Comparison of ENCODE assay signal across 9 cellular contexts in the genomic region with DNA sequence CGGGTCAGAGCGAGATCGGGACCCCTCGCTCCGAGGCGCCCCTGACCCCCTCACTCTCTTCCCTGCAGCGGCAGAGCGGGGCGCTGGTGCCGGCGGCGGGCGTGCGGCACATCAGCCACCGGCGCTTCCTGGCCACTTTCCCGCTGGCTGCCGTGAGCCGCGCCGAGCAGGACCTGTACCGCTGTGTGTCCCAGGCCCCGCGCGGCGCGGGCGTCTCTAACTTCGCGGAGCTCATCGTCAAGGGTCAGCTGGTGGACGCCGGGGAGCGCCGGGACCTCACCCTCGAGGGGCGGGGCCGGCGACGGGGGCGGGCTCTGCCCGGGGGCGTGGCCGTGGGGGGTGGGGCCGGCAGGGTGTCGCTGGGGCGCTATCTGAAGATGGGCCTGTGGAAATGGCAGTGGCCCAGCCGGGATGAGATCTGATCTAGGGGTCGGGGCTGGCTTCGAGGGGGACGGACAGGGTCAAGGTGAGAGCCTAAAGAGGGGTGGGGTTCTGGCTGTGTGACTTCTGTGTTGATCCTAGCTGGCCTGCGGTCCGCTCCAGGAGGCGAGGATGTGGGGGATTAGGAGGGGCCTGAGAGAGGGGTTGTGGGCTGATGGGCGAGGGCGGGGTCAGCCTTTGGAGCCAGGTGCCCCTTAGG. TPM values are rescaled to one million over a fixed set of nuclear protein-coding genes. Genes with fewer than 3 reads are reported as not detected.
DNase-seq lines count a peak whose midpoint lies in the region; ATAC-seq, FAIRE-seq and TF ChIP-seq lines count a peak whose summit lies in the region.
"Had no signal": no experiment of that assay in that cellular context is flagged by ENCODE, and none has a peak within 500 bp of the region (broad histone marks: within the 10 kb centered on the region; RNA-seq: fewer than 3 reads in every experiment).

No MANE protein-coding gene starts in this region.

- H4K20me1 ChIP-seq in HepG2 (ENCODE audit: insufficient read depth, low read length) = peaks cover 4% of the 10 kb centered on the region; the same call in 1 of the 2 replicates

- 8% methylated on average over 56 of the region's 56 CpGs for WGBS in liver
- 97% methylated on average over 47 of the region's 56 CpGs for WGBS in HepG2 (ENCODE audit: low lambda C conversion rate)

- H3K9me3 ChIP-seq in liver (ENCODE audit: control insufficient read depth in 4 of 4, low read length in 3 of 4) (no peaks in the 10 kb centered on the region), HepG2 (ENCODE audit: low read length) (no peaks in the 10 kb centered on the region)

- in situ Hi-C loops in HepG2 (cut with HindIII; ENCODE audit: extremely low pct_ligation_motif_present, low pct_unique_long_range_greater_than_20kb) = no loop called here

- H3K27me3 ChIP-seq in liver (ENCODE audit: control insufficient read depth in 4 of 4, insufficient read depth in 4 of 4, low read length in 3 of 4) (no peaks in the 10 kb centered on the region), HepG2 (ENCODE audit: control insufficient read depth in 1 of 2, insufficient read depth in 2 of 2, low read length in 2 of 2) (no peaks in the 10 kb centered on the region)

- TF ChIP-seq RAD21 in liver (IDR thresholded peaks at IDR 0.05) (no peak), HepG2 (CRISPR knock-in tag; IDR thresholded peaks at IDR 0.05) (no peak)

- DNase-seq in HepG2 (ENCODE audit: low spot score) = no peak
- peak; percentile 27 for DNase-seq in activated naive CD4-positive, alpha-beta T cell treated with anti-CD3 and anti-CD28 coated beads for 36 hours
- DNase-seq in cardiac septum (ENCODE audit: low spot score) = peak; percentile 77
- no peak for DNase-seq in progenitor cell of endocrine pancreas (ENCODE audit: low spot score, unreplicated experiment)
- DNase-seq in NCI-H1105 treated with DMSO at 0.1 percent for 48 hours (lab: John Stamatoyannopoulos, UW) = no peak
- DNase-seq in GM19238 (ENCODE audit: insufficient read length, low spot score) = no peak

- POLR2A ChIA-PET in HepG2 (lab: Yijun Ruan, JAX) = no interaction called here

- no peaks in the 10 kb centered on the region for H3K36me3 Mint-ChIP-seq in activated naive CD4-positive, alpha-beta T cell treated with anti-CD3 and anti-CD28 coated beads for 36 hours (ENCODE audit: low read depth)
- peaks cover 19% of the 10 kb centered on the region for H3K36me3 Mint-ChIP-seq in progenitor cell of endocrine pancreas (ENCODE audit: insufficient read depth)

- TF ChIP-seq POLR2A in HepG2 (IDR thresholded peaks at IDR 0.05; ENCODE audit: insufficient read depth in 1 of 2, low read depth in 2 of 2, low read length in 2 of 2) = no peak

- H3K4me1 ChIP-seq in liver (ENCODE audit: control insufficient read depth in 4 of 4, insufficient read depth in 4 of 4, low read length in 3 of 4) (peaks cover 11 to 31% (median 18%) of the 10 kb centered on the region in 4 donors), HepG2 (ENCODE audit: insufficient read depth, low read length) (peaks cover 7% of the 10 kb centered on the region; the same call in 1 of the 2 replicates)

- H2AFZ ChIP-seq in HepG2 (ENCODE audit: low read length) = no peak overlapping the region

- H3K9me3 Mint-ChIP-seq in activated naive CD4-positive, alpha-beta T cell treated with anti-CD3 and anti-CD28 coated beads for 36 hours = no peaks in the 10 kb centered on the region
- H3K9me3 Mint-ChIP-seq in progenitor cell of endocrine pancreas (ENCODE audit: low read depth) = no peaks in the 10 kb centered on the region

- peak overlapping the region; percentile 56 for H3K4me3 Mint-ChIP-seq in activated naive CD4-positive, alpha-beta T cell treated with anti-CD3 and anti-CD28 coated beads for 36 hours
- H3K4me3 Mint-ChIP-seq in progenitor cell of endocrine pancreas (ENCODE audit: low read depth) = peak overlapping the region; percentile 66

- H3K4me3 ChIP-seq in liver (ENCODE audit: low read depth in 1 of 3, low read length in 3 of 3) (peak overlapping the region; percentile 58 to 62 (median 62)), HepG2 (replicated peaks in 1 of 3; ENCODE audit: insufficient read depth in 1 of 3, low read depth in 2 of 3, low read length in 3 of 3) (no peak overlapping the region)

- H3K27ac ChIP-seq in liver (ENCODE audit: low read depth in 1 of 2, low read length in 2 of 2) (no peak overlapping the region), HepG2 (ENCODE audit: extremely low read length, insufficient read depth, low read length) (no peak overlapping the region)

- H3K9ac ChIP-seq in liver (ENCODE audit: low read depth in 1 of 2, low read length in 2 of 2) (no peak overlapping the region), HepG2 (ENCODE audit: insufficient read depth, low read depth, low read length) (no peak overlapping the region)

- no peak for TF ChIP-seq CTCF in liver (IDR thresholded peaks at IDR 0.05; ENCODE audit: low read depth, low read length, missing input control)
- no peak for TF ChIP-seq CTCF in HepG2 (CRISPR knock-in tag; IDR thresholded peaks at IDR 0.05)
- no peak for TF ChIP-seq CTCF in progenitor cell of endocrine pancreas (IDR thresholded peaks at IDR 0.05; ENCODE audit: unreplicated experiment)

- peaks cover 6% of the 10 kb centered on the region for H3K4me1 Mint-ChIP-seq in activated naive CD4-positive, alpha-beta T cell treated with anti-CD3 and anti-CD28 coated beads for 36 hours (ENCODE audit: low read depth)
- H3K4me1 Mint-ChIP-seq in progenitor cell of endocrine pancreas (ENCODE audit: low read depth) = peaks cover 12% of the 10 kb centered on the region

- CTCF ChIA-PET in HepG2 (lab: Yijun Ruan, JAX; ENCODE audit: low intra/inter-chr PET ratio, low total read pairs) = no interaction called here
- CTCF ChIA-PET in activated naive CD4-positive, alpha-beta T cell treated with anti-CD3 and anti-CD28 coated beads for 36 hours (lab: Charles Lee) = no interaction called here

- TF ChIP-seq EP300 in HepG2 (IDR thresholded peaks at IDR 0.05; ENCODE audit: low read depth in 2 of 2, low read length in 2 of 2) (no peak), HepG2 (CRISPR knock-in tag; IDR thresholded peaks at IDR 0.05; ENCODE audit: borderline replicate concordance) (no peak)

- H3K36me3 ChIP-seq in liver (ENCODE audit: control insufficient read depth in 4 of 4, insufficient read depth in 3 of 4, low read depth in 1 of 4, low read length in 3 of 4) (peaks cover 0 to 4% (median 0%) of the 10 kb centered on the region in 4 donors), HepG2 (replicated peaks in 1 of 2; ENCODE audit: control insufficient read depth in 1 of 2, insufficient read depth in 2 of 2, low read length in 2 of 2) (peaks cover 4 to 6% of the 10 kb centered on the region in 2 experiments; a peak in 3 of 5 replicates)

- ATAC-seq in HepG2 (no peak), HG03196 (IDR thresholded peaks at IDR 0.05; ENCODE audit: unreplicated experiment) (no peak)

- intact Hi-C loops in HepG2 (cut with micrococcal nuclease; ENCODE audit: unreplicated experiment) = no loop called here
- intact Hi-C loops in activated naive CD4-positive, alpha-beta T cell treated with anti-CD3 and anti-CD28 coated beads for 36 hours (cut with micrococcal nuclease) = no loop called here
- intact Hi-C loops in cardiac septum (cut with DNase I) = no loop called here

- H3K4me2 ChIP-seq in HepG2 (ENCODE audit: low read depth, low read length) = no peak overlapping the region

- no TSS peak for BruUV-seq in HepG2 (replicated peaks; lab: Mats Ljungman, UMichigan)

- FAIRE-seq in HepG2 (lab: Jason Lieb, UNC) = no peak
- FAIRE-seq: G401.6 had no signal

- H3K27me3 Mint-ChIP-seq in activated naive CD4-positive, alpha-beta T cell treated with anti-CD3 and anti-CD28 coated beads for 36 hours (ENCODE audit: low read depth) = peaks cover 42% of the 10 kb centered on the region
- H3K27me3 Mint-ChIP-seq in progenitor cell of endocrine pancreas = peaks cover 6% of the 10 kb centered on the region

- no peaks in the 10 kb centered on the region for H3K79me2 ChIP-seq in HepG2 (ENCODE audit: insufficient read depth, low read length)

- no peak overlapping the region for H3K27ac Mint-ChIP-seq in activated naive CD4-positive, alpha-beta T cell treated with anti-CD3 and anti-CD28 coated beads for 36 hours
- no peak overlapping the region for H3K27ac Mint-ChIP-seq in progenitor cell of endocrine pancreas

RNA-seq across cellular contexts. Expression of a gene that starts 23.6 kb away (rescaled TPM):
- total RNA-seq in liver (10 to 100 TPM in 1 of 2 donors, 1 to 10 TPM in 1; 4.6 to 15.1 TPM), HepG2 (2016; rRNA removed; fragmentation: Illumina TruSeq; extraction: Trizol) (11.0 and 21.6 TPM in 2 replicates), cardiac septum (6.6 TPM), progenitor cell of endocrine pancreas (74.0 and 79.4 TPM in 2 replicates)
- polyA plus RNA-seq in liver (1 to 10 TPM; 1.6 to 7.4 TPM), HepG2 (2011; rRNA removed) (22.3 and 27.8 TPM in 2 replicates)
- 3.9 and 4.0 TPM in 2 replicates for total RNA-seq in HepG2 (2016; cell fraction: cytosol; rRNA removed; fragmentation: Illumina TruSeq; extraction: Trizol; ENCODE audit: low read depth)
- total RNA-seq in HepG2 (2016; cell fraction: insoluble cytoplasmic fraction; rRNA removed; fragmentation: Illumina TruSeq; extraction: Trizol) = 9.4 and 20.9 TPM in 2 replicates
- 14.5 and 15.1 TPM in 2 replicates for total RNA-seq in HepG2 (2016; cell fraction: membrane; rRNA removed; fragmentation: Illumina TruSeq; extraction: Trizol)
- 20.3 and 29.1 TPM in 2 replicates for total RNA-seq in HepG2 (2016; cell fraction: nucleus; rRNA removed; fragmentation: Illumina TruSeq; extraction: Trizol)
- 16.2 and 24.5 TPM in 2 replicates for polyA plus RNA-seq in HepG2 (2011; cell fraction: cytosol; rRNA removed)
- polyA plus RNA-seq in HepG2 (2011; cell fraction: nucleus; rRNA removed) = 56.1 and 65.4 TPM in 2 replicates
- 12.1 and 22.3 TPM in 2 replicates for polyA plus RNA-seq in HepG2 (2012)
- 1.8 and 2.3 TPM in 2 replicates for polyA plus RNA-seq in HepG2 (2016; cell fraction: cytosol; fragmentation: Illumina TruSeq; extraction: Trizol; ENCODE audit: low read depth)
- polyA plus RNA-seq in HepG2 (2016; cell fraction: insoluble cytoplasmic fraction; fragmentation: Illumina TruSeq; extraction: Trizol; ENCODE audit: low read depth) = 9.7 and 12.0 TPM in 2 replicates
- 6.6 and 8.7 TPM in 2 replicates for polyA plus RNA-seq in HepG2 (2016; cell fraction: membrane; fragmentation: Illumina TruSeq; extraction: Trizol; ENCODE audit: low read depth)
- polyA plus RNA-seq in HepG2 (2016; cell fraction: nucleus; fragmentation: Illumina TruSeq; extraction: Trizol; ENCODE audit: insufficient read depth, low read depth) = 46.5 and 51.1 TPM in 2 replicates
- 28.3 and 104 TPM in 2 replicates for polyA minus RNA-seq in HepG2 (2011; rRNA and poly(A)+ RNA removed; ENCODE audit: low replicate concordance)
- polyA minus RNA-seq in HepG2 (2011; cell fraction: cytosol; rRNA and poly(A)+ RNA removed) = 33.6 and 37.1 TPM in 2 replicates
- 18.0 and 19.9 TPM in 2 replicates for polyA minus RNA-seq in HepG2 (2011; cell fraction: nucleus; rRNA and poly(A)+ RNA removed)
- under 1 TPM; 0.15 to 0.38 TPM for total RNA-seq in activated naive CD4-positive, alpha-beta T cell treated with anti-CD3 and anti-CD28 coated beads for 36 hours

RNA-seq across cellular contexts. Expression of a gene that starts 29.2 kb away (rescaled TPM):
- total RNA-seq in liver = 10 to 100 TPM in 1 of 2 donors, 1 to 10 TPM in 1; 7.5 to 13.6 TPM
- 10 to 100 TPM; 12.9 to 19.9 TPM for polyA plus RNA-seq in liver
- total RNA-seq in HepG2 (2016; rRNA removed; fragmentation: Illumina TruSeq; extraction: Trizol) = 21.2 and 24.9 TPM in 2 replicates
- total RNA-seq in HepG2 (2016; cell fraction: cytosol; rRNA removed; fragmentation: Illumina TruSeq; extraction: Trizol; ENCODE audit: low read depth) = 40.7 and 49.2 TPM in 2 replicates
- 18.4 and 19.7 TPM in 2 replicates for total RNA-seq in HepG2 (2016; cell fraction: insoluble cytoplasmic fraction; rRNA removed; fragmentation: Illumina TruSeq; extraction: Trizol)
- total RNA-seq in HepG2 (2016; cell fraction: membrane; rRNA removed; fragmentation: Illumina TruSeq; extraction: Trizol) = 43.7 and 46.5 TPM in 2 replicates
- 20.0 and 20.4 TPM in 2 replicates for total RNA-seq in HepG2 (2016; cell fraction: nucleus; rRNA removed; fragmentation: Illumina TruSeq; extraction: Trizol)
- 18.8 and 19.0 TPM in 2 replicates for polyA plus RNA-seq in HepG2 (2011; rRNA removed)
- polyA plus RNA-seq in HepG2 (2011; cell fraction: cytosol; rRNA removed) = 13.7 and 17.3 TPM in 2 replicates
- 21.4 and 26.7 TPM in 2 replicates for polyA plus RNA-seq in HepG2 (2011; cell fraction: nucleus; rRNA removed)
- polyA plus RNA-seq in HepG2 (2012) = 12.7 and 17.0 TPM in 2 replicates
- polyA plus RNA-seq in HepG2 (2016; cell fraction: cytosol; fragmentation: Illumina TruSeq; extraction: Trizol; ENCODE audit: low read depth) = 61.3 and 62.7 TPM in 2 replicates
- 17.8 and 18.6 TPM in 2 replicates for polyA plus RNA-seq in HepG2 (2016; cell fraction: insoluble cytoplasmic fraction; fragmentation: Illumina TruSeq; extraction: Trizol; ENCODE audit: low read depth)
- 46.4 and 47.2 TPM in 2 replicates for polyA plus RNA-seq in HepG2 (2016; cell fraction: membrane; fragmentation: Illumina TruSeq; extraction: Trizol; ENCODE audit: low read depth)
- polyA plus RNA-seq in HepG2 (2016; cell fraction: nucleus; fragmentation: Illumina TruSeq; extraction: Trizol; ENCODE audit: insufficient read depth, low read depth) = 28.0 and 30.8 TPM in 2 replicates
- 26.2 and 47.2 TPM in 2 replicates for polyA minus RNA-seq in HepG2 (2011; rRNA and poly(A)+ RNA removed; ENCODE audit: low replicate concordance)
- 8.0 and 9.2 TPM in 2 replicates for polyA minus RNA-seq in HepG2 (2011; cell fraction: cytosol; rRNA and poly(A)+ RNA removed)
- 22.4 and 23.0 TPM in 2 replicates for polyA minus RNA-seq in HepG2 (2011; cell fraction: nucleus; rRNA and poly(A)+ RNA removed)
- 10 to 100 TPM; 35.7 to 36.3 TPM for total RNA-seq in activated naive CD4-positive, alpha-beta T cell treated with anti-CD3 and anti-CD28 coated beads for 36 hours
- total RNA-seq in cardiac septum = 29.9 TPM
- total RNA-seq in progenitor cell of endocrine pancreas = 28.8 and 35.9 TPM in 2 replicates

Comparison
In these comparisons a context has a peak if more than half of its experiments do, and no peak if none do; other contexts are left out.
1. H3K4me3 ChIP-seq: peak in liver (3 of 3); none in HepG2 (0 of 3).
2. DNase-seq: peak in activated naive CD4-positive, alpha-beta T cell treated with anti-CD3 and anti-CD28 coated beads for 36 hours (single experiment) and cardiac septum (single experiment); none in HepG2 (single experiment), progenitor cell of endocrine pancreas (single experiment), NCI-H1105 treated with DMSO at 0.1 percent for 48 hours (single experiment) and GM19238 (single experiment).